Comparison of ENCODE assay signal across 9 cellular contexts in genomic region chr1:107196973-107197562, GRCh38. TPM values are rescaled to one million over a fixed set of nuclear protein-coding genes. Genes with fewer than 3 reads are reported as not detected.
DNase-seq lines count a peak whose midpoint lies in the region; ATAC-seq, FAIRE-seq and TF ChIP-seq lines count a peak whose summit lies in the region.
"Had no signal": no experiment of that assay in that cellular context is flagged by ENCODE, and none has a peak within 500 bp of the region (broad histone marks: within the 10 kb centered on the region; RNA-seq: fewer than 3 reads in every experiment).

No MANE protein-coding gene starts in this region.

- H3K27ac ChIP-seq in GM12878 (ENCODE audit: control insufficient read depth, insufficient read depth) (no peak overlapping the region), heart left ventricle (no peak overlapping the region)
- H3K27ac ChIP-seq: epithelial cell of prostate had no signal

- H3F3A ChIP-seq in Loucy (ENCODE audit: low read depth): no peaks in the 10 kb centered on the region

- H3K36me3 ChIP-seq in Loucy (ENCODE audit: insufficient read depth, low read length): no peaks in the 10 kb centered on the region
- no peaks in the 10 kb centered on the region for H3K36me3 ChIP-seq in GM12878 (ENCODE audit: control insufficient read depth in 2 of 2, insufficient read depth in 2 of 2, low read length in 1 of 2)
- no peaks in the 10 kb centered on the region for H3K36me3 ChIP-seq in heart left ventricle

- H3K79me2 ChIP-seq in Loucy (ENCODE audit: insufficient read depth, low read length) (no peaks in the 10 kb centered on the region), GM12878 (ENCODE audit: control insufficient read depth, insufficient read depth, low read length) (no peaks in the 10 kb centered on the region)

- 19% methylated on average over 5 of the region's 5 CpGs for WGBS in GM12878 (ENCODE audit: insufficient coverage, insufficient replicate concordance, low lambda C conversion rate, missing lambda C conversion rate)
- 37 to 48% (median 41%) methylated on average over 5 of the region's 5 CpGs for WGBS in heart left ventricle, 4 donors

- TF ChIP-seq RAD21 in GM12878 (IDR thresholded peaks at IDR 0.05; ENCODE audit: insufficient read depth, low read depth, low read length): peak; percentile 65

- no TSS peak for BruUV-seq in GM12878 (replicated peaks; lab: Mats Ljungman, UMichigan)

- H3K4me1 ChIP-seq in Loucy (ENCODE audit: insufficient read depth, low read length, poor library complexity, severe bottlenecking) (no peaks in the 10 kb centered on the region), GM12878 (ENCODE audit: control insufficient read depth, insufficient read depth, low read length) (no peaks in the 10 kb centered on the region), heart left ventricle (no peaks in the 10 kb centered on the region)

- H4K20me1 ChIP-seq in Loucy (ENCODE audit: insufficient read depth, low read length, poor library complexity, severe bottlenecking): no peaks in the 10 kb centered on the region
- no peaks in the 10 kb centered on the region for H4K20me1 ChIP-seq in GM12878 (ENCODE audit: control insufficient read depth, insufficient read depth)

- no peak overlapping the region for H3K4me2 ChIP-seq in Loucy (ENCODE audit: low read depth, low read length, poor library complexity, severe bottlenecking)
- H3K4me2 ChIP-seq in GM12878 (ENCODE audit: control insufficient read depth, insufficient read depth): no peak overlapping the region

- peak; percentile 97 for ATAC-seq in GM12878
- ATAC-seq in stimulated activated naive CD8-positive, alpha-beta T cell treated with anti-CD3 and anti-CD28 coated beads, Interleukin-15, Interleukin-2, amounts not matched to agents 100 U/mL and 50 U/mL, for 24 hours: no peak
- no peak for ATAC-seq in heart left ventricle

- CTCF ChIA-PET in HEK293T (lab: Yijun Ruan, JAX) (interaction anchor here (0.8 kb wide), 1 partner anchor 77 kb away, joined by 3 read pairs; no protein-coding TSS in a partner anchor), GM12878 (lab: Yijun Ruan, JAX) (interaction anchor here (0.7 to 2.8 kb wide), 11 partner anchors 8 to 794 kb away, joined by 3 to 32 read pairs (median 3); no protein-coding TSS in a partner anchor)

- intact Hi-C loops in GM12878 (cut with micrococcal nuclease; ENCODE audit: unreplicated experiment): loop anchor here (1.0 to 2.0 kb wide), 2 partner anchors 328 to 554 kb away; no protein-coding TSS in a partner anchor
- intact Hi-C loops in heart left ventricle (cut with DNase I): no loop called here

- peak; percentile 94 for FAIRE-seq in GM12878 (lab: Jason Lieb, UNC)

- H3K9me3 ChIP-seq in Loucy (ENCODE audit: insufficient read depth, low read depth, low read length): no peaks in the 10 kb centered on the region
- no peaks in the 10 kb centered on the region for H3K9me3 ChIP-seq in GM12878 (replicated peaks; ENCODE audit: control insufficient read depth, insufficient read depth, low read length)
- peaks cover 0 to 19% (median 8%) of the 10 kb centered on the region in 12 donors for H3K9me3 ChIP-seq in heart left ventricle

- POLR2A ChIA-PET in HEK293T (lab: Yijun Ruan, JAX) (no interaction called here), GM12878 (lab: Charles Lee) (no interaction called here)

- RAD21 ChIA-PET in GM12878 (lab: Charles Lee; ENCODE audit: unreplicated experiment): interaction anchor here (0.8 to 1.4 kb wide), 3 partner anchors 50 to 332 kb away, joined by 3 to 6 read pairs (median 5); no protein-coding TSS in a partner anchor

- TF ChIP-seq POLR2A in GM12878 (IDR thresholded peaks at IDR 0.05; ENCODE audit: low read depth, low read length) (no peak), heart left ventricle (IDR thresholded peaks at IDR 0.05) (no peak)

- peak; percentile 26 for DNase-seq in stimulated activated CD4-positive, alpha-beta T cell treated with anti-CD3 and anti-CD28 coated beads, Interleukin-15, amount 100 ng/mL, for 24 hours
- no peak for DNase-seq in stimulated activated CD4-positive, alpha-beta T cell treated with anti-CD3 and anti-CD28 coated beads, Interleukin-4, amount 100 ng/mL, for 4 hours
- DNase-seq in HEK293T (ENCODE audit: extremely low spot score) (peak; percentile 52), GM12878 (ENCODE audit: low read depth, low spot score) (peak; percentile 26), ecto neural progenitor cell (ENCODE audit: low spot score) (no peak), heart left ventricle (no peak)
- peak; percentile 16 for DNase-seq in stimulated activated naive CD8-positive, alpha-beta T cell treated with anti-CD3 and anti-CD28 coated beads, Interleukin-15, Interleukin-2, amounts not matched to agents 100 U/mL and 50 U/mL, for 24 hours

- H3K9me2 ChIP-seq in Loucy (replicated peaks; ENCODE audit: low read depth, low read length): no peaks in the 10 kb centered on the region

- in situ Hi-C loops in GM12878 (cut with MboI): loop anchor here (5.0 kb wide), 1 partner anchor 335 kb away; no protein-coding TSS in a partner anchor

- H3K27me3 ChIP-seq in Loucy (ENCODE audit: insufficient read depth, low read length, poor library complexity, severe bottlenecking) (no peaks in the 10 kb centered on the region), GM12878 (replicated peaks in 1 of 2; ENCODE audit: control insufficient read depth in 2 of 2, insufficient read depth in 2 of 2, low read length in 1 of 2) (no peaks in the 10 kb centered on the region), heart left ventricle (no peaks in the 10 kb centered on the region)

- H3K4me3 ChIP-seq in Loucy (ENCODE audit: low read length, poor library complexity, severe bottlenecking) (no peak overlapping the region), GM12878 (no peak overlapping the region), heart left ventricle (no peak overlapping the region)

- no peak for TF ChIP-seq EP300 in GM12878 (IDR thresholded peaks at IDR 0.05; ENCODE audit: borderline replicate concordance in 1 of 2, control insufficient read depth in 1 of 2, low read depth in 2 of 2, low read length in 2 of 2)

- TF ChIP-seq CTCF in Loucy (conservative IDR thresholded peaks at IDR 0.05; ENCODE audit: low read length) (peak; percentile 97), GM12878 (IDR thresholded peaks at IDR 0.05 in 2 of 3, conservative IDR thresholded peaks at IDR 0.05 in 1 of 3; ENCODE audit: control insufficient read depth in 2 of 3, extremely low read depth in 1 of 3, insufficient read depth in 1 of 3, low read depth in 3 of 3, low read length in 3 of 3) (peak; percentile 39 to 65 (median 50)), heart left ventricle (IDR thresholded peaks at IDR 0.05) (peak in 4 of 12 donors; percentile 8 to 45 (median 30))

- H2AFZ ChIP-seq in Loucy (ENCODE audit: low read length) (no peak overlapping the region), GM12878 (ENCODE audit: control insufficient read depth, low read depth, low read length) (no peak overlapping the region)

- SMC1A ChIA-PET in GM12878 (lab: Charles Lee; ENCODE audit: uncharacterized antibody, unreplicated experiment): interaction anchor here (1.0 to 2.1 kb wide), 7 partner anchors 50 to 554 kb away, joined by 3 to 8 read pairs (median 4); no protein-coding TSS in a partner anchor

- H3K9ac ChIP-seq in Loucy (ENCODE audit: low read depth, low read length, poor library complexity, severe bottlenecking) (no peak overlapping the region), GM12878 (ENCODE audit: control insufficient read depth, insufficient read depth, low read length) (no peak overlapping the region)

TF ChIP-seq in HEK293T, 16 proteins besides CTCF, POLR2A, EP300 and RAD21 (continues in another document):
- TF ChIP-seq ARNT (IDR thresholded peaks at IDR 0.05) (no peak), SP1 (IDR thresholded peaks at IDR 0.05) (no peak), LEF1 (IDR thresholded peaks at IDR 0.05; ENCODE audit: borderline replicate concordance) (no peak), FOXA1 (IDR thresholded peaks at IDR 0.05) (no peak), ELF4 (IDR thresholded peaks at IDR 0.05) (no peak), HDGF (IDR thresholded peaks at IDR 0.05; ENCODE audit: borderline replicate concordance) (no peak), TARDBP (IDR thresholded peaks at IDR 0.05) (no peak), L3MBTL2 (conservative IDR thresholded peaks at IDR 0.05) (no peak), FOXK2 (IDR thresholded peaks at IDR 0.05) (no peak), BHLHE40 (IDR thresholded peaks at IDR 0.05; ENCODE audit: borderline replicate concordance) (no peak), CTBP1 (IDR thresholded peaks at IDR 0.05; ENCODE audit: borderline replicate concordance) (no peak)

TF ChIP-seq in GM12878, 131 proteins besides CTCF, POLR2A, EP300 and RAD21:
- TF ChIP-seq RUNX3 (IDR thresholded peaks at IDR 0.05; ENCODE audit: low read length): peak; percentile 51
- TF ChIP-seq SMC3 (IDR thresholded peaks at IDR 0.05; ENCODE audit: borderline replicate concordance, low read length): peak; percentile 51; the same call in 1 of the 2 replicates
- no peak for TF ChIP-seq HDAC6 (IDR thresholded peaks at IDR 0.05; ENCODE audit: unreplicated experiment)

RNA-seq across cellular contexts. Expression of gene NTNG1, which starts 56.2 kb away (rescaled TPM):
- total RNA-seq in GM12878 (2013; cell fraction: nucleolus; rRNA removed): 60.8 and 65.3 TPM in 2 replicates
- total RNA-seq in GM12878 (2014; rRNA removed) (1.2 and 3.0 TPM in 2 replicates), GM12878 (2014; rRNA removed; fragmentation: Illumina TruSeq; extraction: Trizol) (1.0 and 2.3 TPM in 2 replicates), GM12878 (2021) (1.4 and 2.3 TPM in 2 replicates), heart left ventricle (1 to 10 TPM in 1 of 9 donors, not detected in 8; 4.6 TPM)
- polyA plus RNA-seq in GM12878 (2011; ENCODE audit: low read depth): 1.6 TPM
- polyA plus RNA-seq in GM12878 (2011; rRNA removed) (2.1 and 3.9 TPM in 2 replicates), GM12878 (2014; fragmentation: Illumina TruSeq; extraction: Trizol) (1.2 and 1.5 TPM in 2 replicates), GM12878 (2014; fragmentation: Nextera tagmentation; extraction: Ambion mirVana) (under 1 TPM; 0.18 to 0.26 TPM), GM12878 (2014; rRNA removed) (1.1 and 1.2 TPM in 2 replicates), GM12878 (2016; fragmentation: Nextera tagmentation; extraction: Ambion mirVana) (under 1 TPM in 1 of 2 experiments, not detected in 1; 0.31 TPM), heart left ventricle (not detected)
- 1.0 and 1.2 TPM in 2 replicates for polyA plus RNA-seq in GM12878 (2011; cell fraction: cytosol; rRNA removed)
- 3.1 and 3.2 TPM in 2 replicates for polyA plus RNA-seq in GM12878 (2011; cell fraction: nucleus; rRNA removed)
- 1.3 TPM in 2 replicates for polyA plus RNA-seq in GM12878 (2012)
- polyA minus RNA-seq in GM12878 (2011; rRNA and poly(A)+ RNA removed): 4.9 and 6.0 TPM in 2 replicates
- not detected in 2 replicates for polyA minus RNA-seq in GM12878 (2011; cell fraction: cytosol; rRNA and poly(A)+ RNA removed)
- 11.4 and 17.2 TPM in 2 replicates for polyA minus RNA-seq in GM12878 (2011; cell fraction: nucleus; rRNA and poly(A)+ RNA removed)

Comparison
In these comparisons a context has a peak if more than half of its experiments do, and no peak if none do; other contexts are left out.
1. DNase-seq: peak in stimulated activated CD4-positive, alpha-beta T cell treated with anti-CD3 and anti-CD28 coated beads, Interleukin-15, amount 100 ng/mL, for 24 hours (single experiment), HEK293T (single experiment), GM12878 (single experiment) and stimulated activated naive CD8-positive, alpha-beta T cell treated with anti-CD3 and anti-CD28 coated beads, Interleukin-15, Interleukin-2, amounts not matched to agents 100 U/mL and 50 U/mL, for 24 hours (single experiment); none in stimulated activated CD4-positive, alpha-beta T cell treated with anti-CD3 and anti-CD28 coated beads, Interleukin-4, amount 100 ng/mL, for 4 hours (0 of 2), ecto neural progenitor cell (single experiment) and heart left ventricle (0 of 5).